Comparison of ENCODE assay signal across 8 cellular contexts in genomic region chr21:36989699-36990507, GRCh38. TPM values are rescaled to one million over a fixed set of nuclear protein-coding genes. Genes with fewer than 3 reads are reported as not detected.
DNase-seq lines count a peak whose midpoint lies in the region; ATAC-seq, FAIRE-seq and TF ChIP-seq lines count a peak whose summit lies in the region.

No MANE protein-coding gene starts in this region.

- no peaks in the 10 kb centered on the region for H3K9me3 ChIP-seq in pancreas
- no peaks in the 10 kb centered on the region for H3K9me3 ChIP-seq in thyroid gland

- peak overlapping the region; percentile 77 for H3K4me3 Mint-ChIP-seq in activated naive CD8-positive, alpha-beta T cell treated with anti-CD3 and anti-CD28 coated beads for 36 hours

- no peaks in the 10 kb centered on the region for H3K36me3 ChIP-seq in pancreas
- H3K36me3 ChIP-seq in thyroid gland: no peaks in the 10 kb centered on the region

- peak overlapping the region; percentile 89 for H3K27ac Mint-ChIP-seq in activated naive CD8-positive, alpha-beta T cell treated with anti-CD3 and anti-CD28 coated beads for 36 hours

- ATAC-seq in HG02642 (IDR thresholded peaks at IDR 0.05; ENCODE audit: poor library complexity, unreplicated experiment) (peak; percentile 95), pancreas (peak; percentile 94 to 98 (median 96))

- H3K4me3 ChIP-seq in pancreas: peak overlapping the region; percentile 33 to 69 (median 58)
- peak overlapping the region in 2 of 3 donors; percentile 36 to 65 for H3K4me3 ChIP-seq in thyroid gland (replicated peaks in 1 of 3)

- H3K27me3 Mint-ChIP-seq in activated naive CD8-positive, alpha-beta T cell treated with anti-CD3 and anti-CD28 coated beads for 36 hours: no peaks in the 10 kb centered on the region

- peaks cover 37% of the 10 kb centered on the region for H3K4me1 Mint-ChIP-seq in activated naive CD8-positive, alpha-beta T cell treated with anti-CD3 and anti-CD28 coated beads for 36 hours

- H3K9me3 Mint-ChIP-seq in activated naive CD8-positive, alpha-beta T cell treated with anti-CD3 and anti-CD28 coated beads for 36 hours: no peaks in the 10 kb centered on the region

- H3K4me1 ChIP-seq in pancreas (no peaks in the 10 kb centered on the region), thyroid gland (peaks cover 0 to 5% of the 10 kb centered on the region in 2 donors)

- FAIRE-seq in pancreas (lab: Jason Lieb, UNC): no peak

- H3K27me3 ChIP-seq in pancreas: peaks cover 0 to 5% (median 0%) of the 10 kb centered on the region in 4 donors
- H3K27me3 ChIP-seq in thyroid gland: no peaks in the 10 kb centered on the region

- H3K36me3 Mint-ChIP-seq in activated naive CD8-positive, alpha-beta T cell treated with anti-CD3 and anti-CD28 coated beads for 36 hours: peaks cover 8% of the 10 kb centered on the region

- peak; percentile 84 for DNase-seq in NCI-H1092 treated with DMSO at 0.1 percent for 48 hours (lab: John Stamatoyannopoulos, UW)
- peak; percentile 92 for DNase-seq in SKM-1 (lab: John Stamatoyannopoulos, UW; ENCODE audit: unreplicated experiment)
- DNase-seq in activated naive CD8-positive, alpha-beta T cell treated with anti-CD3 and anti-CD28 coated beads for 36 hours: peak; percentile 92
- DNase-seq in head of caudate nucleus: peak; percentile 65 to 96 (median 91)
- DNase-seq in pancreas: peak; percentile 93 to 98 (median 96)
- DNase-seq in thyroid gland: peak; percentile 95

- TF ChIP-seq POLR2A in thyroid gland (IDR thresholded peaks at IDR 0.05): peak in 1 of 2 donors; percentile 57

- H3K27ac ChIP-seq in pancreas: peak overlapping the region; percentile 89 to 93 (median 90)
- peak overlapping the region; percentile 88 to 97 (median 96) for H3K27ac ChIP-seq in thyroid gland

- 2 to 3% methylated on average over 57 to 97 of the region's 97 CpGs for WGBS in pancreas, 2 donors
- 2 to 9% methylated on average over 16 to 61 of the region's 97 CpGs for WGBS in thyroid gland, 2 donors

- intact Hi-C loops in head of caudate nucleus (cut with DNase I): loop anchor here (2.0 kb wide), 1 partner anchor 83 kb away; the partner anchor contains the start of genes PIGP and TTC3
- intact Hi-C loops in pancreas (cut with DNase I): no loop called here
- intact Hi-C loops in thyroid gland (cut with DNase I): loop anchor here (2.0 to 10.0 kb wide), 2 partner anchors 23 to 85 kb away; partner anchors contain the start of genes HLCS, PIGP and TTC3

- TF ChIP-seq CTCF in GM12873 (IDR thresholded peaks at IDR 0.05; ENCODE audit: insufficient read depth, low read depth, low read length, missing control alignments) (peak; percentile 81), pancreas (IDR thresholded peaks at IDR 0.05) (peak; percentile 85 to 95 (median 88)), thyroid gland (IDR thresholded peaks at IDR 0.05) (peak; percentile 21 to 98 (median 82))

RNA-seq across cellular contexts. Expression of gene RIPPLY3, which starts 16.6 kb away (rescaled TPM):
- under 1 TPM in 1 of 2 experiments, not detected in 1; 0.10 TPM for total RNA-seq in activated naive CD8-positive, alpha-beta T cell treated with anti-CD3 and anti-CD28 coated beads for 36 hours
- under 1 TPM in 1 of 6 donors, not detected in 5; 0.09 TPM for total RNA-seq in pancreas
- polyA plus RNA-seq in pancreas: under 1 TPM; 0.11 to 0.26 TPM
- not detected for total RNA-seq in thyroid gland

RNA-seq across cellular contexts. Expression of gene HLCS, which starts 23.4 kb away (rescaled TPM):
- 10 to 100 TPM; 12.2 to 13.7 TPM for total RNA-seq in activated naive CD8-positive, alpha-beta T cell treated with anti-CD3 and anti-CD28 coated beads for 36 hours
- total RNA-seq in pancreas: 10 to 100 TPM; 10.4 to 14.0 (median 13.1) TPM
- 1 to 10 TPM; 5.5 to 6.0 TPM for polyA plus RNA-seq in pancreas
- 10 to 100 TPM; 34.2 to 70.7 (median 43.4) TPM for total RNA-seq in thyroid gland

Comparison
In these comparisons a context has a peak if more than half of its experiments do, and no peak if none do; other contexts are left out.
1. Peak in every context shown above with its lines: DNase-seq, ATAC-seq, H3K4me3 ChIP-seq and H3K27ac ChIP-seq.
2. intact Hi-C loops: an anchor here in head of caudate nucleus (2.0 kb wide) and thyroid gland (2.0 to 10.0 kb wide); none called in pancreas.